Comparison of ENCODE assay signal across 27 cellular contexts in genomic region chr4:186298034-186298647, GRCh38. TPM values are rescaled to one million over a fixed set of nuclear protein-coding genes. Genes with fewer than 3 reads are reported as not detected.
DNase-seq lines count a peak whose midpoint lies in the region; ATAC-seq and TF ChIP-seq lines count a peak whose summit lies in the region.
"Had no signal": no experiment of that assay in that cellular context is flagged by ENCODE, and none has a peak within 500 bp of the region (broad histone marks: within the 10 kb centered on the region; RNA-seq: fewer than 3 reads in every experiment).

No MANE protein-coding gene starts in this region.

- no peaks in the 10 kb centered on the region for H3K79me2 ChIP-seq in neural progenitor cell (ENCODE audit: low read depth)

- DNase-seq in GM10266 (ENCODE audit: extremely low spot score) (peak; percentile 21), iPS DF 19.7 (ENCODE audit: low read depth, low spot score) (peak; percentile 15), neural progenitor cell (ENCODE audit: low spot score) (peak; percentile 49), NK-92 (lab: John Stamatoyannopoulos, UW; ENCODE audit: unreplicated experiment) (no peak), HuH-7 (ENCODE audit: low spot score) (no peak)
- peak; percentile 1 for DNase-seq in activated naive CD8-positive, alpha-beta T cell treated with anti-CD3 and anti-CD28 coated beads for 36 hours
- DNase-seq: activated CD4-positive, alpha-beta T cell treated with anti-CD3 and anti-CD28 coated beads, Interleukin-2, amount 50 U/mL, for 1 hour; activated CD8-positive, alpha-beta memory T cell treated with anti-CD3 and anti-CD28 coated beads, Interleukin-2, amount 50 U/mL, for 48 hours; activated effector memory CD4-positive, alpha-beta T cell treated with Interleukin-2 at 50 U/mL for 16 hours; amygdala; CD4-positive, CD25-positive, alpha-beta regulatory T cell; central memory CD4-positive, alpha-beta T cell; Kasumi-1; kidney; natural killer cell; NCI-H1092 treated with DMSO at 0.1 percent for 48 hours; NCI-H2081 treated with DMSO at 0.1 percent for 48 hours; NCI-H526 treated with DMSO at 0.1 percent for 48 hours; Right ventricle myocardium superior; stimulated activated CD8-positive, alpha-beta memory T cell treated with anti-CD3 and anti-CD28 coated beads, Interleukin-4, amount 100 ng/mL, for 48 hours had no signal

- no peaks in the 10 kb centered on the region for H3K36me3 ChIP-seq in neural progenitor cell
- H3K36me3 ChIP-seq: esophagus muscularis mucosa, prostate gland, suprapubic skin had no signal

- H3K9ac ChIP-seq in neural progenitor cell, result no peak overlapping the region

- H3K27me3 Mint-ChIP-seq in activated naive CD8-positive, alpha-beta T cell treated with anti-CD3 and anti-CD28 coated beads for 36 hours, result peaks cover 38% of the 10 kb centered on the region
- peaks cover 4% of the 10 kb centered on the region for H3K27me3 Mint-ChIP-seq in neural progenitor cell (ENCODE audit: insufficient read depth, low read depth)

- peak overlapping the region; percentile 45 for H2AFZ ChIP-seq in neural progenitor cell (replicated peaks)

- no peak overlapping the region for H3K27ac Mint-ChIP-seq in activated naive CD8-positive, alpha-beta T cell treated with anti-CD3 and anti-CD28 coated beads for 36 hours
- no peak overlapping the region for H3K27ac Mint-ChIP-seq in neural progenitor cell
- H3K27ac Mint-ChIP-seq: natural killer cell had no signal

- TF ChIP-seq CTCF in GM10266 (IDR thresholded peaks at IDR 0.05; ENCODE audit: control insufficient read depth, insufficient read depth, low read depth, missing control alignments), result no peak
- peak; percentile 38 for TF ChIP-seq CTCF in neural progenitor cell (IDR thresholded peaks at IDR 0.05)

- no peaks in the 10 kb centered on the region for H3K4me1 ChIP-seq in neural progenitor cell
- H3K4me1 ChIP-seq: prostate gland had no signal

- H3K27ac ChIP-seq in neural progenitor cell, result no peak overlapping the region
- H3K27ac ChIP-seq: esophagus muscularis mucosa, prostate gland, suprapubic skin had no signal

- no peak overlapping the region for H3K4me3 Mint-ChIP-seq in activated naive CD8-positive, alpha-beta T cell treated with anti-CD3 and anti-CD28 coated beads for 36 hours
- no peak overlapping the region for H3K4me3 Mint-ChIP-seq in neural progenitor cell
- H3K4me3 Mint-ChIP-seq: CD4-positive, CD25-positive, alpha-beta regulatory T cell; natural killer cell had no signal

- H3K27me3 ChIP-seq in neural progenitor cell, result peaks cover 5% of the 10 kb centered on the region

- no peak for ATAC-seq in GM18511 (IDR thresholded peaks at IDR 0.05; ENCODE audit: unreplicated experiment)
- no peak for ATAC-seq in HG03095 (IDR thresholded peaks at IDR 0.05; ENCODE audit: unreplicated experiment)

- H3F3A ChIP-seq in neural progenitor cell (ENCODE audit: low read depth), result peaks cover 6% of the 10 kb centered on the region

- H3K4me3 ChIP-seq in neural progenitor cell, result peak overlapping the region; percentile 15
- H3K4me3 ChIP-seq: esophagus muscularis mucosa, prostate gland, suprapubic skin had no signal

- H3K9me3 ChIP-seq in neural progenitor cell (ENCODE audit: low read depth), result no peaks in the 10 kb centered on the region
- H3K9me3 ChIP-seq: esophagus muscularis mucosa, prostate gland, suprapubic skin had no signal

- H3K4me1 Mint-ChIP-seq in activated naive CD8-positive, alpha-beta T cell treated with anti-CD3 and anti-CD28 coated beads for 36 hours, result no peaks in the 10 kb centered on the region
- peaks cover 3% of the 10 kb centered on the region for H3K4me1 Mint-ChIP-seq in neural progenitor cell
- H3K4me1 Mint-ChIP-seq: natural killer cell had no signal

- peak overlapping the region; percentile 52 for H3K4me2 ChIP-seq in neural progenitor cell

- no peaks in the 10 kb centered on the region for H4K20me1 ChIP-seq in neural progenitor cell (ENCODE audit: low read depth)

- no peaks in the 10 kb centered on the region for H3K36me3 Mint-ChIP-seq in activated naive CD8-positive, alpha-beta T cell treated with anti-CD3 and anti-CD28 coated beads for 36 hours
- no peaks in the 10 kb centered on the region for H3K36me3 Mint-ChIP-seq in neural progenitor cell
- H3K36me3 Mint-ChIP-seq: CD4-positive, CD25-positive, alpha-beta regulatory T cell; natural killer cell had no signal

- no peaks in the 10 kb centered on the region for H3K9me3 Mint-ChIP-seq in activated naive CD8-positive, alpha-beta T cell treated with anti-CD3 and anti-CD28 coated beads for 36 hours
- H3K9me3 Mint-ChIP-seq in neural progenitor cell, result no peaks in the 10 kb centered on the region
- H3K9me3 Mint-ChIP-seq: natural killer cell had no signal

RNA-seq across cellular contexts. Expression of gene F11, which starts 32.2 kb away (rescaled TPM):
- not detected for total RNA-seq in activated naive CD8-positive, alpha-beta T cell treated with anti-CD3 and anti-CD28 coated beads for 36 hours
- total RNA-seq in neural progenitor cell (ENCODE audit: low replicate concordance), result not detected in 2 replicates
- total RNA-seq: CD4-positive, CD25-positive, alpha-beta regulatory T cell; esophagus muscularis mucosa; glomerular endothelial cell; OCI-LY7; prostate gland had no signal

Comparison
In these comparisons a context has a peak if more than half of its experiments do, and no peak if none do; other contexts are left out.
1. DNase-seq: peak in GM10266 (single experiment), activated naive CD8-positive, alpha-beta T cell treated with anti-CD3 and anti-CD28 coated beads for 36 hours (single experiment), iPS DF 19.7 (single experiment) and neural progenitor cell (single experiment); none in NK-92 (single experiment) and HuH-7 (single experiment).